ENCODE assay signal across 28 cellular contexts in genomic region chr10:504131-504611, GRCh38.
"Had no signal": no experiment of that assay in that cellular context is flagged by ENCODE, and none has a peak within 500 bp of the region (broad histone marks: within the 10 kb centered on the region; RNA-seq: fewer than 3 reads in every experiment).

No MANE protein-coding gene starts in this region.

- H3K9me3 ChIP-seq: gastroesophageal sphincter, left lung, neutrophil, transverse colon had no signal

- H3K36me3 Mint-ChIP-seq: activated naive CD4-positive, alpha-beta T cell treated with anti-CD3 and anti-CD28 coated beads, Interleukin-2, amount 50 U/mL, for 24 hours; natural killer cell had no signal

- FAIRE-seq: endothelial cell of umbilical vein, TTC549, urothelium cell line had no signal

- H3K36me3 ChIP-seq: left lung, neutrophil, transverse colon had no signal

- DNase-seq: activated CD4-positive, alpha-beta T cell treated with anti-CD3 and anti-CD28 coated beads for 48 hours; activated CD4-positive, alpha-beta T cell treated with anti-CD3 and anti-CD28 coated beads, Interleukin-2, amount 50 U/mL, for 48 hours; activated CD8-positive, alpha-beta memory T cell treated with anti-CD3 and anti-CD28 coated beads, Interleukin-2, amount 50 U/mL, for 4 hours; activated gamma-delta T cell treated with Interleukin-2 at 50 U/mL for 16 hours; activated naive CD8-positive, alpha-beta T cell treated with anti-CD3 and anti-CD28 coated beads, Interleukin-2, amount 50 U/mL, for 24 hours; activated T-cell treated with anti-CD3 and anti-CD28 coated beads, Interleukin-2, amount 50 U/mL, for 1 hour; amygdala; central memory CD4-positive, alpha-beta T cell; hippocampal formation; mesendoderm; natural killer cell; stimulated activated CD4-positive, alpha-beta T cell treated with anti-CD3 and anti-CD28 coated beads, Interleukin-2, amount 100 ng/mL, for 48 hours; stimulated activated naive CD4-positive, alpha-beta T cell treated with Interleukin-2 at 50 U/mL for 16 hours; T-helper 9 cell; transverse colon had no signal

- H3K4me3 Mint-ChIP-seq: activated naive CD4-positive, alpha-beta T cell treated with anti-CD3 and anti-CD28 coated beads, Interleukin-2, amount 50 U/mL, for 24 hours; activated naive CD8-positive, alpha-beta T cell treated with anti-CD3 and anti-CD28 coated beads, Interleukin-2, amount 50 U/mL, for 24 hours; activated T-helper 1 cell treated with anti-CD3 and anti-CD28 coated beads, Interleukin-12 subunit alpha, Interleukin-12 subunit beta, Interleukin-2, Interleukin-4 antibody, amounts not matched to agents 30 ng/mL and 10 ng/mL and 1 ng/mL, durations not matched to agents 14 hours and 24 hours and 36 hours; natural killer cell; T-helper 1 cell treated with Interleukin-12 subunit alpha and Interleukin-12 subunit beta and Interleukin-4 antibody, amounts not matched to agents 30 μg/mL and 1 μg/mL, for 36 hours had no signal

- H3K27me3 Mint-ChIP-seq: activated naive CD4-positive, alpha-beta T cell treated with anti-CD3 and anti-CD28 coated beads, Interleukin-2, amount 50 U/mL, for 24 hours; progenitor cell of endocrine pancreas had no signal

- H3K4me3 ChIP-seq: gastroesophageal sphincter, left lung, lung, transverse colon had no signal

- H3K27me3 ChIP-seq: gastroesophageal sphincter, left lung, transverse colon had no signal

- H3K9me3 Mint-ChIP-seq: activated naive CD4-positive, alpha-beta T cell treated with anti-CD3 and anti-CD28 coated beads, Interleukin-2, amount 50 U/mL, for 24 hours; activated naive CD8-positive, alpha-beta T cell treated with anti-CD3 and anti-CD28 coated beads, Interleukin-2, amount 50 U/mL, for 24 hours; activated T-helper 1 cell treated with anti-CD3 and anti-CD28 coated beads, Interleukin-12 subunit alpha, Interleukin-12 subunit beta, Interleukin-2, Interleukin-4 antibody, amounts not matched to agents 30 ng/mL and 10 ng/mL and 1 ng/mL, durations not matched to agents 14 hours and 24 hours and 36 hours; natural killer cell; T-helper 1 cell treated with Interleukin-12 subunit alpha and Interleukin-12 subunit beta and Interleukin-4 antibody, amounts not matched to agents 30 μg/mL and 1 μg/mL, for 36 hours had no signal

- H3K27ac Mint-ChIP-seq: activated naive CD4-positive, alpha-beta T cell treated with anti-CD3 and anti-CD28 coated beads, Interleukin-2, amount 50 U/mL, for 24 hours; activated naive CD8-positive, alpha-beta T cell treated with anti-CD3 and anti-CD28 coated beads, Interleukin-2, amount 50 U/mL, for 24 hours; activated T-helper 1 cell treated with anti-CD3 and anti-CD28 coated beads, Interleukin-12 subunit alpha, Interleukin-12 subunit beta, Interleukin-2, Interleukin-4 antibody, amounts not matched to agents 30 ng/mL and 10 ng/mL and 1 ng/mL, durations not matched to agents 14 hours and 24 hours and 36 hours; natural killer cell; T-helper 1 cell treated with Interleukin-12 subunit alpha and Interleukin-12 subunit beta and Interleukin-4 antibody, amounts not matched to agents 30 μg/mL and 1 μg/mL, for 36 hours had no signal

- ATAC-seq: activated CD4-positive, CD25-positive, alpha-beta regulatory T cell treated with anti-CD3 and anti-CD28 coated beads, Interleukin-2, amount 50 U/mL, for 24 hours; activated naive CD8-positive, alpha-beta T cell treated with anti-CD3 and anti-CD28 coated beads, Interleukin-2, amount 50 U/mL, for 24 hours; gastroesophageal sphincter; left lung; natural killer cell had no signal

- H3K27ac ChIP-seq: gastroesophageal sphincter, left lung, neutrophil, transverse colon, VCaP had no signal
